Comparison of ENCODE assay signal across 2 cellular contexts in genomic region chr5:149254506-149254905, GRCh38.
TF ChIP-seq lines count a peak whose summit lies in the region.

No MANE protein-coding gene starts in this region.

TF ChIP-seq in SK-N-SH, 30 proteins besides CTCF, POLR2A, EP300 and RAD21 (continued from another document):
- TF ChIP-seq IRF3 (IDR thresholded peaks at IDR 0.05; ENCODE audit: low read depth, low read length) (no peak), USF1 (IDR thresholded peaks at IDR 0.05; ENCODE audit: borderline replicate concordance, low read depth) (no peak), POLR2AphosphoS5 (IDR thresholded peaks at IDR 0.05; ENCODE audit: low read depth, low read length) (no peak), TEAD4 (IDR thresholded peaks at IDR 0.05; ENCODE audit: borderline replicate concordance, insufficient read depth) (no peak), NFIC (IDR thresholded peaks at IDR 0.05; ENCODE audit: borderline replicate concordance) (no peak), REST (IDR thresholded peaks at IDR 0.05; ENCODE audit: low read depth, low read length) (peak; percentile 95), MXI1 (IDR thresholded peaks at IDR 0.05; ENCODE audit: low read depth, low read length) (no peak)
TF ChIP-seq in SK-N-SH: peak in this region for 1.

TF ChIP-seq in GM12891, 5 proteins besides CTCF, POLR2A, EP300 and RAD21 (continued from another document):
- TF ChIP-seq SPI1 (IDR thresholded peaks at IDR 0.05; ENCODE audit: low read depth, low read length): no peak
- TF ChIP-seq POU2F2 (IDR thresholded peaks at IDR 0.05; ENCODE audit: low read depth, low read length): no peak
- no peak for TF ChIP-seq POLR2AphosphoS5 (IDR thresholded peaks at IDR 0.05; ENCODE audit: low read depth, low read length)
- no peak for TF ChIP-seq TAF1 (IDR thresholded peaks at IDR 0.05; ENCODE audit: low read depth, low read length)
TF ChIP-seq in GM12891: peak in this region for 0.
